ENCODE assay signal across 8 cellular contexts in the genomic region with DNA sequence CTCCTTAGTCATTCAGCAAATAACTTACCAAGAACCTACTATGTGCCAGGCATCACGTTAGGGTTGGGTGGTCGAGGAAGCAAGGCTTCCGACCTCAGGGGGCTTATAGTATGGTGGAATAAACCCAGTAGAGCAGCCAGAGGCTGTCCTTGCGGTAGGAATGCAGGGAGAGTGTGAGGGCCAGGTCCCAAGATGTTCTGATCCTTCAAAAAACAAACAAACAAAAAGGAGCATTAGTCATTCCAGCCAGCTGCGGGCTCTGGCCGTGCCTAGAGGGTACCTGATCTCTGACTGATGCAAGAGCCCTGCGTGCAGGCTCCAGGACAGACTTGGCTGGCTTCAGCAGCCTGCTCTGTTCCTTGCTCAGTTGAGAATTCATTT. TPM values are rescaled to one million over a fixed set of nuclear protein-coding genes. Genes with fewer than 3 reads are reported as not detected.
DNase-seq lines count a peak whose midpoint lies in the region; ATAC-seq and TF ChIP-seq lines count a peak whose summit lies in the region.

No MANE protein-coding gene starts in this region.

- peak; percentile 47 for TF ChIP-seq CTCF in AG09309 (IDR thresholded peaks at IDR 0.05; ENCODE audit: control insufficient read depth, insufficient read depth, low read depth, low read length, missing control alignments)
- peak in 1 of 3 experiments; percentile 46 for TF ChIP-seq CTCF in ascending aorta (IDR thresholded peaks at IDR 0.05)
- no peak for TF ChIP-seq CTCF in lower lobe of right lung (IDR thresholded peaks at IDR 0.05)
- no peak for TF ChIP-seq CTCF in testis (IDR thresholded peaks at IDR 0.05)

- ATAC-seq in lower lobe of right lung: peak; percentile 51 to 55

- no peak overlapping the region for H3K4me3 ChIP-seq in AG09309 (ENCODE audit: control insufficient read depth, low read depth, low read length)
- H3K4me3 ChIP-seq in HUES48 (ENCODE audit: low read depth, low read length): no peak overlapping the region
- H3K4me3 ChIP-seq in ascending aorta: no peak overlapping the region
- no peak overlapping the region for H3K4me3 ChIP-seq in lower lobe of right lung
- H3K4me3 ChIP-seq in testis: no peak overlapping the region

- H3K9ac ChIP-seq in HUES48 (ENCODE audit: low read depth, low read length): no peak overlapping the region

- TF ChIP-seq POLR2A in testis (IDR thresholded peaks at IDR 0.05): no peak

- H3K27ac ChIP-seq in HUES48 (ENCODE audit: low read depth, low read length): peak overlapping the region; percentile 65
- peak overlapping the region; percentile 58 to 77 for H3K27ac ChIP-seq in ascending aorta
- peak overlapping the region; percentile 39 for H3K27ac ChIP-seq in lower lobe of right lung
- peak overlapping the region in 1 of 2 donors; percentile 63 for H3K27ac ChIP-seq in testis

- H3K9me3 ChIP-seq in HUES48 (ENCODE audit: control insufficient read depth, insufficient read depth, low read length) (no peaks in the 10 kb centered on the region), ascending aorta (no peaks in the 10 kb centered on the region), lower lobe of right lung (no peaks in the 10 kb centered on the region), testis (no peaks in the 10 kb centered on the region)

- H3K4me1 ChIP-seq in HUES48 (ENCODE audit: control insufficient read depth, insufficient read depth, low read length) (0 out of 2 replicates have a peak, but pooled peaks cover 5% of the 10 kb centered on the region), ascending aorta (peaks cover 4 to 12% of the 10 kb centered on the region in 2 donors), lower lobe of right lung (peaks cover 24% of the 10 kb centered on the region), testis (peaks cover 14% of the 10 kb centered on the region)

- H3K27me3 ChIP-seq in HUES48 (ENCODE audit: control insufficient read depth, insufficient read depth, low read length) (no peaks in the 10 kb centered on the region), ascending aorta (no peaks in the 10 kb centered on the region), lower lobe of right lung (ENCODE audit: low read depth) (no peaks in the 10 kb centered on the region), testis (no peaks in the 10 kb centered on the region)

- DNase-seq in AG09309 (ENCODE audit: low read depth): peak; percentile 31
- peak; percentile 32 to 75 for DNase-seq in ascending aorta (ENCODE audit: low spot score in 2 of 2)
- DNase-seq in lower lobe of right lung: peak; percentile 53
- DNase-seq in NOMO-1 (lab: John Stamatoyannopoulos, UW; ENCODE audit: unreplicated experiment in 2 of 2): no peak
- no peak for DNase-seq in testis
- DNase-seq in NCI-H2081 treated with DMSO at 0.1 percent for 48 hours (lab: John Stamatoyannopoulos, UW): no peak
- no peak for DNase-seq in NCI-H82 treated with DMSO at 0.1 percent for 48 hours (lab: John Stamatoyannopoulos, UW; ENCODE audit: unreplicated experiment)

- intact Hi-C loops in ascending aorta (cut with DNase I) (no loop called here), lower lobe of right lung (cut with DNase I) (no loop called here), testis (cut with DNase I; ENCODE audit: low total_unique reads) (no loop called here)

- 50 to 59% methylated on average over 7 of the region's 7 CpGs for WGBS in testis, 2 donors

- H3K36me3 ChIP-seq in HUES48 (ENCODE audit: control insufficient read depth, insufficient read depth, low read length) (peaks cover 20% of the 10 kb centered on the region), ascending aorta (peaks cover 16 to 35% of the 10 kb centered on the region in 2 donors), lower lobe of right lung (peaks cover 50% of the 10 kb centered on the region), testis (ENCODE audit: low read depth, missing control alignments) (no peaks in the 10 kb centered on the region)

RNA-seq across cellular contexts. Expression of a gene that starts 18.2 kb away (rescaled TPM):
- total RNA-seq in ascending aorta (17.7 TPM), lower lobe of right lung (12.4 TPM), testis (10 to 100 TPM; 75.1 to 90.3 TPM)
- 102 TPM for polyA plus RNA-seq in testis (ENCODE audit: insufficient read depth, low read depth, low replicate concordance)

RNA-seq across cellular contexts. Expression of a gene that starts 18.3 kb away (rescaled TPM):
- total RNA-seq in ascending aorta: 67.2 TPM
- 55.2 TPM for total RNA-seq in lower lobe of right lung
- 100 to 1,000 TPM; 115 to 129 TPM for total RNA-seq in testis
- 36.3 TPM for polyA plus RNA-seq in testis (ENCODE audit: insufficient read depth, low read depth, low replicate concordance)

Comparison
In these comparisons a context has a peak if more than half of its experiments do, and no peak if none do; other contexts are left out.
1. DNase-seq: peak in AG09309 (single experiment), ascending aorta (2 of 2) and lower lobe of right lung (single experiment); none in NOMO-1 (0 of 2), testis (single experiment), NCI-H2081 treated with DMSO at 0.1 percent for 48 hours (single experiment) and NCI-H82 treated with DMSO at 0.1 percent for 48 hours (single experiment).